In the genomic region with DNA sequence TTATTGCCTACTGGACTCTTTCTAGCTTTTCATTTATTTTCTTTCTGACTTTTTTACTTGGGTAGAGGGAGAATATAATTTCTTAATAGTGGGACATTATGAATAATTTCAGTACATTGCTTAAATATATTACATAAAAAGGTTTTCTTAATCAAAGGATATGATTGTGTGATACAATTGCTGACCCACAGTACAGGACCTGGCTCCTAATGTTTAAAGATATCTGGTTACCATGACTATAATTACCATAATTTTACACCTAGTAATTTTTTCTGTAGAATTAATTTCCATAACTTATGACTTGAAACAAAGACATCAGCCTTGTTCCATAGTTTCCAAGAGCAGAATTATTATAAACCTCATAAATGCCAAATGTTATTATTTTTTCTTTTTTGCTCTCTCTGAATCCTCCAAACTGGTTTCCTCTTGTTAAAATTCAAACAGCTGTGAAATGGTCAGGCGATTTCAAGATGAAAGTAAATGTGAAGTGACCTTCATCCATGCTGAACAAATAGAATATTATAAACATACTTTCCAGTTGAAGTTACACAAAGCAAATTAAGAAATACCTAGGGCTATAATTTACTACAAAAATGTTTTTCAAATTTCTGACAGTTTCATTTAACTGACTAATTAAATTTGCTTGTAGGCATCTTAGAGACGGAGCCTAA, we compare ENCODE assay signal across 29 cellular contexts.
"Had no signal": no experiment of that assay in that cellular context is flagged by ENCODE, and none has a peak within 500 bp of the region (broad histone marks: within the 10 kb centered on the region; RNA-seq: fewer than 3 reads in every experiment).

No MANE protein-coding gene starts in this region.

- H3K4me3 ChIP-seq: MG63, PC-9, SJCRH30, SK-N-MC had no signal

- H3K27me3 ChIP-seq: MG63, SJCRH30 had no signal

- DNase-seq: Kasumi-1, MG63, NCI-H1048, NCI-H1092 treated with DMSO at 0.1 percent for 48 hours, NCI-H1436, NCI-H1694, NCI-H187, NCI-H1930, NCI-H2029 treated with DMSO at 0.1 percent for 48 hours, NCI-H2081 treated with DMSO at 0.1 percent for 48 hours, NCI-H2107, NCI-H2171, NCI-H226, NCI-H446 treated with DMSO at 0.1 percent for 48 hours, NCI-H510A, NCI-H524, NCI-H526, NCI-H774, PC-9, SHP77, SIG-M5, SJCRH30, T-cell had no signal

- FAIRE-seq: RCC 7860 had no signal

- ATAC-seq: Panc1, Right ventricle myocardium inferior, SK-N-SH treated with all-trans-retinoic acid at 6 μM for 48 hours, T-cell had no signal

- H3K27ac ChIP-seq: PC-9, RWPE1, SJCRH30, SK-N-MC had no signal

- H3K9me3 ChIP-seq: MG63, SJCRH30 had no signal

- H3K4me1 ChIP-seq: SJCRH30 had no signal

- H3K36me3 ChIP-seq: MG63, SJCRH30 had no signal
